Comparison of ENCODE assay signal across 8 cellular contexts in the genomic region with DNA sequence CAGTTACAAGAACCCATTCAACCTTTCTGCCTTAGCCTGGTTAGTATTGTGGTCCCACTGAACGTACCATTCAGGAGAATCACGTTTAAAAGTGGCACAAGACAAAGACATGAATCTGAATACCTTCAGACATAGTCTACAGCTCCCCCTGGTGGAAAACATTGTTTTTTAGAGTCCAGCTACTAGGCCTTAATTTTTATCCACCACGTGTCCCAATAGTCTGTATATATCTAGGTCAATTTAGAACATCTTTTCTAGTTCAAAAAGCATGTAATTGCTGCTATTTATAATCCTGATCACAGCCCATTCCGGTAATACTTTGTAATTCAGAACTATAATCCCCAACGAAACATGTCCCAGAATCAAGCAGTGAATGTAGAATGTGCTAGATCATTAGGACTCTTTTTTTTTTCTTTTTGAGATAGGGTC.
DNase-seq lines count a peak whose midpoint lies in the region; ATAC-seq and TF ChIP-seq lines count a peak whose summit lies in the region.

No MANE protein-coding gene starts in this region.

- peaks cover 25% of the 10 kb centered on the region for H3K4me1 Mint-ChIP-seq in activated T-cell treated with anti-CD3 and anti-CD28 coated beads, Interleukin-2, amount 50 U/mL, for 24 hours (ENCODE audit: low read depth)

- peak overlapping the region; percentile 74 for H3K27ac Mint-ChIP-seq in activated T-cell treated with anti-CD3 and anti-CD28 coated beads, Interleukin-2, amount 50 U/mL, for 24 hours

- H3K27me3 Mint-ChIP-seq in activated T-cell treated with anti-CD3 and anti-CD28 coated beads, Interleukin-2, amount 50 U/mL, for 24 hours: peaks cover 3% of the 10 kb centered on the region

- no peak overlapping the region for H3K4me3 ChIP-seq in fibroblast of pulmonary artery (replicated peaks; ENCODE audit: low read depth, low read length)

- DNase-seq in COLO829 (ENCODE audit: low spot score): peak; percentile 78
- peak; percentile 58 for DNase-seq in HS-27A (ENCODE audit: low read depth)
- DNase-seq in NCI-H748 (lab: John Stamatoyannopoulos, UW; ENCODE audit: unreplicated experiment): peak; percentile 92
- no peak for DNase-seq in activated T-cell treated with anti-CD3 and anti-CD28 coated beads, Interleukin-2, amount 50 U/mL, for 24 hours
- peak; percentile 92 for DNase-seq in fibroblast of pulmonary artery (ENCODE audit: low read depth)
- peak; percentile 47 for DNase-seq in non-pigmented ciliary epithelial cell (ENCODE audit: low read depth)
- no peak for DNase-seq in GOT3 (lab: John Stamatoyannopoulos, UW)

- no peaks in the 10 kb centered on the region for H3K9me3 Mint-ChIP-seq in activated T-cell treated with anti-CD3 and anti-CD28 coated beads, Interleukin-2, amount 50 U/mL, for 24 hours

- no peaks in the 10 kb centered on the region for H3K36me3 Mint-ChIP-seq in activated T-cell treated with anti-CD3 and anti-CD28 coated beads, Interleukin-2, amount 50 U/mL, for 24 hours (ENCODE audit: low read depth)

- H3K4me3 Mint-ChIP-seq in activated T-cell treated with anti-CD3 and anti-CD28 coated beads, Interleukin-2, amount 50 U/mL, for 24 hours: peak overlapping the region; percentile 72

- no peak for ATAC-seq in GM21526 (IDR thresholded peaks at IDR 0.05; ENCODE audit: low FRiP score, unreplicated experiment)

- peak; percentile 53 for TF ChIP-seq CTCF in fibroblast of pulmonary artery (IDR thresholded peaks at IDR 0.05; ENCODE audit: low read length, missing control alignments)

Comparison
In these comparisons a context has a peak if more than half of its experiments do, and no peak if none do; other contexts are left out.
1. DNase-seq: peak in COLO829 (single experiment), HS-27A (single experiment), NCI-H748 (single experiment), fibroblast of pulmonary artery (single experiment) and non-pigmented ciliary epithelial cell (single experiment); none in activated T-cell treated with anti-CD3 and anti-CD28 coated beads, Interleukin-2, amount 50 U/mL, for 24 hours (single experiment) and GOT3 (single experiment).